1 cellular context compared by ENCODE assay signal in genomic region chr6:7050911-7051779, GRCh38.
TF ChIP-seq lines count a peak whose summit lies in the region.

No MANE protein-coding gene starts in this region.

TF ChIP-seq in WTC11, 78 proteins besides CTCF, POLR2A, EP300 and RAD21 (continued from another document):
- TF ChIP-seq ARID4B (CRISPR knock-in tag; IDR thresholded peaks at IDR 0.05; ENCODE audit: borderline replicate concordance) (0 out of 2 replicates have a peak, but pooled peaks have one; percentile 23), ZNF423 (CRISPR knock-in tag; IDR thresholded peaks at IDR 0.05) (0 out of 2 replicates have a peak, but pooled peaks have one; percentile 40), ZNF317 (CRISPR knock-in tag; IDR thresholded peaks at IDR 0.05; ENCODE audit: borderline replicate concordance, low read depth) (0 out of 2 replicates have a peak, but pooled peaks have one; percentile 9), TEAD1 (CRISPR knock-in tag; IDR thresholded peaks at IDR 0.05) (no peak), ETV6 (CRISPR knock-in tag; IDR thresholded peaks at IDR 0.05) (no peak)
TF ChIP-seq in WTC11: peak in this region for 4.
